8 cellular contexts compared by ENCODE assay signal in the genomic region with DNA sequence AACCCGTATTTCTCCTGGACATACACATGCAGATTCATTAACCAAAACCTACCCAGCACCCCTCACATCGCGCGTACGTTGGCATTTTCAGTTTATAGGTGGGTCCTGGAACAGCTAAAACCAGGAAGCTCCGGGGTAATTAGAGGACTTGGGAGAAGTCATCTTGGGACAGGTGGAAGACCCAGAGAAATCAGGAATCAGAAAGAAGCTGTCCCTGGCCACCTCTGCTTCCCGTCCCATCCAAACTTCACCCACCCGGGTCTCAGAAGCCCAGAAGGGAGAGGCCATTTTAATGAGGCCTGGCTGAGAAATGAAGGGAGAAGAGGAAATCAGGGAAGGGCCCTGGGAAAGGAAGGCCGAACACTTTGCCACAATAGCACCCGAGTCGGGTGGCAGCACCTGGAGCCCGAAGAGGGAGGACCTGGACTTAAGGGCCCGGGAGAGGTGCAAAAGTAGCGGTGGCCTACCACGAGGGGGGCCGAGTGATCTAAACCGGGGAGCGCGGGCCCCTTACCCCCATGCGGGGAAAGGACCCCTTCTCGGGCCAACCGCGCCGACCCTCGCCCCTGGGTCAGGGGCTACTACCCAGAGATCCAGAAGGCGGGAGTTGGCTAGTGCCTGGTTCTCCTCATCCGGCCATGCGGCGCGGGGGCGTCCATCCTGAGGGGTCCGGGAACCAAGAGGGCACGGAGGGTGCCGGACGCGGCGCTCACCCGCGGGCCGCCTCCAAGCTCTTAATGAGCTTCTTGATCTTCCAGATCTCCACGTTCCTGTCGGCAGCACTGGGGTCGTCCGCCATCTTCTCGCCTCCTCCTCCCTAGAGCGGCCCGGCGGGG. TPM values are rescaled to one million over a fixed set of nuclear protein-coding genes. Genes with fewer than 3 reads are reported as not detected.
DNase-seq lines count a peak whose midpoint lies in the region; ATAC-seq and TF ChIP-seq lines count a peak whose summit lies in the region.

No MANE protein-coding gene starts in this region.

- H3K9me3 ChIP-seq in GM23248 (ENCODE audit: low read depth) (no peaks in the 10 kb centered on the region), esophagus squamous epithelium (no peaks in the 10 kb centered on the region)

- peaks cover 95% of the 10 kb centered on the region for H3K79me2 ChIP-seq in GM23248 (ENCODE audit: insufficient read depth)

- WGBS in GM23248 (ENCODE audit: low coverage in 1 of 2, low lambda C conversion rate in 2 of 2, missing lambda C conversion rate in 2 of 2), 2 experiments = 2% methylated on average over 38 to 48 of the region's 48 CpGs
- 1% methylated on average over 9 to 15 of the region's 48 CpGs for WGBS in esophagus squamous epithelium, 2 donors

- intact Hi-C loops in esophagus squamous epithelium (cut with DNase I) = loop anchor here (10.0 kb wide), 1 partner anchor 78 kb away; a partner anchor contains a TSS

- H2AFZ ChIP-seq in GM23248 = peak overlapping the region; percentile 20; the same call in 1 of the 2 replicates

- H3K27me3 Mint-ChIP-seq in osteocyte (ENCODE audit: unreplicated experiment) = no peaks in the 10 kb centered on the region

- H3K27me3 ChIP-seq in GM23248 (replicated peaks; ENCODE audit: insufficient read depth) (no peaks in the 10 kb centered on the region), esophagus squamous epithelium (no peaks in the 10 kb centered on the region)

- peaks cover 44% of the 10 kb centered on the region for H3K4me1 Mint-ChIP-seq in osteocyte (ENCODE audit: unreplicated experiment)

- H3K27ac ChIP-seq in GM23248 (peak overlapping the region; percentile 95), esophagus squamous epithelium (peak overlapping the region; percentile 93 to 100 (median 98))

- peak; percentile 34 for DNase-seq in ACHN
- peak; percentile 44 for DNase-seq in GM23248
- peak; percentile 12 for DNase-seq in T-helper 9 cell
- DNase-seq in esophagus squamous epithelium (lab: John Stamatoyannopoulos, UW) = no peak
- DNase-seq in osteocyte (ENCODE audit: extremely low spot score, unreplicated experiment) = no peak
- no peak for DNase-seq in AG08395 (ENCODE audit: low spot score)
- DNase-seq in NCI-H526 (lab: John Stamatoyannopoulos, UW) = no peak

- H3K4me1 ChIP-seq in GM23248 (ENCODE audit: insufficient read depth) (peaks cover 51% of the 10 kb centered on the region), esophagus squamous epithelium (peaks cover 29 to 83% (median 45%) of the 10 kb centered on the region in 3 donors)

- peaks cover 10% of the 10 kb centered on the region; the same call in 1 of the 2 replicates for H3K36me3 ChIP-seq in GM23248 (ENCODE audit: low read depth)
- peaks cover 0 to 18% (median 0%) of the 10 kb centered on the region in 3 donors for H3K36me3 ChIP-seq in esophagus squamous epithelium

- peak overlapping the region; percentile 99 for H3K27ac Mint-ChIP-seq in osteocyte (ENCODE audit: unreplicated experiment)

- TF ChIP-seq POLR2A in esophagus squamous epithelium (IDR thresholded peaks at IDR 0.05) = no peak

- peak overlapping the region; percentile 99 for H3K9ac ChIP-seq in GM23248

- H3K4me3 ChIP-seq in GM23248 (peak overlapping the region; percentile 97), esophagus squamous epithelium (peak overlapping the region; percentile 72 to 99 (median 98))

- H3K4me3 Mint-ChIP-seq in osteocyte (ENCODE audit: unreplicated experiment) = peak overlapping the region; percentile 99

- H3K9me2 ChIP-seq in GM23248 (ENCODE audit: insufficient read depth) = no peaks in the 10 kb centered on the region

- H3F3A ChIP-seq in GM23248 (ENCODE audit: insufficient read depth) = peaks cover 38% of the 10 kb centered on the region

- in situ Hi-C loops in ACHN (cut with HindIII; ENCODE audit: low pct_ligation_motif_present, low pct_unique_long_range_greater_than_20kb, low sequenced_read_pairs) (no loop called here), GM23248 (cut with MboI) (no loop called here)

- no peak for ATAC-seq in GM18520 (IDR thresholded peaks at IDR 0.05; ENCODE audit: unreplicated experiment)

- peaks cover 2% of the 10 kb centered on the region for H3K36me3 Mint-ChIP-seq in osteocyte (ENCODE audit: unreplicated experiment)

- H4K20me1 ChIP-seq in GM23248 (ENCODE audit: insufficient read depth) = peaks cover 11% of the 10 kb centered on the region

- no peaks in the 10 kb centered on the region for H3K9me3 Mint-ChIP-seq in osteocyte (ENCODE audit: unreplicated experiment)

- peak overlapping the region; percentile 97 for H3K4me2 ChIP-seq in GM23248 (ENCODE audit: unreplicated experiment)

- no peak for TF ChIP-seq CTCF in esophagus squamous epithelium (IDR thresholded peaks at IDR 0.05)
- TF ChIP-seq CTCF in osteocyte (IDR thresholded peaks at IDR 0.05) = no peak

RNA-seq across cellular contexts. Expression of a gene that starts 0.7 kb away (rescaled TPM):
- 124 and 136 TPM in 2 replicates for total RNA-seq in GM23248 (2014; rRNA removed; shearing (Covaris generic))
- polyA plus RNA-seq in GM23248 (2016; fragmentation: Nextera tagmentation; extraction: Ambion mirVana) = 74.1 and 76.0 TPM in 2 replicates
- total RNA-seq in esophagus squamous epithelium (100 to 1,000 TPM in 2 of 4 donors, 10 to 100 TPM in 2; 65.2 to 132 (median 103) TPM), osteocyte (84.2 and 88.3 TPM in 2 replicates)

RNA-seq across cellular contexts. Expression of a gene that starts 32.9 kb away (rescaled TPM):
- total RNA-seq in GM23248 (2014; rRNA removed; shearing (Covaris generic)) = 380 and 564 TPM in 2 replicates
- 225 and 233 TPM in 2 replicates for polyA plus RNA-seq in GM23248 (2016; fragmentation: Nextera tagmentation; extraction: Ambion mirVana)
- total RNA-seq in esophagus squamous epithelium (100 to 1,000 TPM; 185 to 354 (median 279) TPM), osteocyte (197 and 211 TPM in 2 replicates)

Comparison
In these comparisons a context has a peak if more than half of its experiments do, and no peak if none do; other contexts are left out.
1. DNase-seq: peak in ACHN (single experiment), GM23248 (single experiment) and T-helper 9 cell (single experiment); none in esophagus squamous epithelium (single experiment), osteocyte (single experiment), AG08395 (single experiment) and NCI-H526 (0 of 2).